8 cellular contexts compared by ENCODE assay signal in genomic region chr11:72721689-72722049, GRCh38.
DNase-seq lines count a peak whose midpoint lies in the region; ATAC-seq lines count a peak whose summit lies in the region.

No MANE protein-coding gene starts in this region.

- no peaks in the 10 kb centered on the region for H3K9me3 Mint-ChIP-seq in activated naive CD8-positive, alpha-beta T cell treated with anti-CD3 and anti-CD28 coated beads, Interleukin-2, amount 50 U/mL, for 24 hours

- H3K4me1 Mint-ChIP-seq in activated naive CD8-positive, alpha-beta T cell treated with anti-CD3 and anti-CD28 coated beads, Interleukin-2, amount 50 U/mL, for 24 hours: peaks cover 58% of the 10 kb centered on the region

- H3K27ac Mint-ChIP-seq in activated naive CD8-positive, alpha-beta T cell treated with anti-CD3 and anti-CD28 coated beads, Interleukin-2, amount 50 U/mL, for 24 hours: peak overlapping the region; percentile 96

- H3K4me3 Mint-ChIP-seq in activated naive CD8-positive, alpha-beta T cell treated with anti-CD3 and anti-CD28 coated beads, Interleukin-2, amount 50 U/mL, for 24 hours: peak overlapping the region; percentile 100

- H3K36me3 Mint-ChIP-seq in activated naive CD8-positive, alpha-beta T cell treated with anti-CD3 and anti-CD28 coated beads, Interleukin-2, amount 50 U/mL, for 24 hours (ENCODE audit: low read depth): peaks cover 3% of the 10 kb centered on the region

- DNase-seq in EH (ENCODE audit: low read depth) (peak; percentile 46), OCI-M1 (lab: John Stamatoyannopoulos, UW) (peak; percentile 72), iris pigment epithelial cell (ENCODE audit: low read depth) (peak; percentile 45), UCSD-AML1 (lab: John Stamatoyannopoulos, UW; ENCODE audit: unreplicated experiment) (no peak), AG08396 (ENCODE audit: low spot score) (no peak)
- peak; percentile 46 for DNase-seq in activated naive CD8-positive, alpha-beta T cell treated with anti-CD3 and anti-CD28 coated beads, Interleukin-2, amount 50 U/mL, for 24 hours
- DNase-seq in stimulated activated CD4-positive, alpha-beta T cell treated with anti-CD3 and anti-CD28 coated beads, Interleukin-4, amount 100 ng/mL, for 48 hours (ENCODE audit: low read depth in 2 of 2): peak; percentile 16 to 29

- peak; percentile 13 for ATAC-seq in activated naive CD8-positive, alpha-beta T cell treated with anti-CD3 and anti-CD28 coated beads, Interleukin-2, amount 50 U/mL, for 24 hours
- no peak for ATAC-seq in HG02763 (IDR thresholded peaks at IDR 0.05; ENCODE audit: unreplicated experiment)

- H3K27me3 Mint-ChIP-seq in activated naive CD8-positive, alpha-beta T cell treated with anti-CD3 and anti-CD28 coated beads, Interleukin-2, amount 50 U/mL, for 24 hours: no peaks in the 10 kb centered on the region

Comparison
In these comparisons a context has a peak if more than half of its experiments do, and no peak if none do; other contexts are left out.
1. DNase-seq: peak in EH (single experiment), OCI-M1 (single experiment), activated naive CD8-positive, alpha-beta T cell treated with anti-CD3 and anti-CD28 coated beads, Interleukin-2, amount 50 U/mL, for 24 hours (single experiment), iris pigment epithelial cell (single experiment) and stimulated activated CD4-positive, alpha-beta T cell treated with anti-CD3 and anti-CD28 coated beads, Interleukin-4, amount 100 ng/mL, for 48 hours (2 of 2); none in UCSD-AML1 (single experiment) and AG08396 (single experiment).